In genomic region chr15:92714457-92715401, GRCh38 we compare ENCODE assay signal across 8 cellular contexts. TPM values are rescaled to one million over a fixed set of nuclear protein-coding genes. Genes with fewer than 3 reads are reported as not detected.
A peak's percentile ranks its signal among the peaks of the same experiment; 100 is the strongest.
DNase-seq lines count a peak whose midpoint lies in the region; ATAC-seq, FAIRE-seq and TF ChIP-seq lines count a peak whose summit lies in the region.

No MANE protein-coding gene starts in this region.

- H3K9me3 ChIP-seq in OCI-LY7 (ENCODE audit: low read length) (no peaks in the 10 kb centered on the region), muscle layer of colon (ENCODE audit: low read length) (no peaks in the 10 kb centered on the region)

- peak overlapping the region; percentile 82 to 97 for H3K4me3 Mint-ChIP-seq in CD14-positive monocyte

- H3K4me1 Mint-ChIP-seq in CD14-positive monocyte = peaks cover 8% of the 10 kb centered on the region

- POLR2A ChIA-PET in OCI-LY7 (lab: Charles Lee) = no interaction called here

- BruUV-seq in OCI-LY7 (replicated peaks; lab: Mats Ljungman, UMichigan) = no TSS peak

- no peaks in the 10 kb centered on the region for H3K36me3 ChIP-seq in OCI-LY7 (ENCODE audit: insufficient read depth, low read length)
- H3K36me3 ChIP-seq in muscle layer of colon (ENCODE audit: insufficient read depth, low read length) = no peaks in the 10 kb centered on the region

- H3K27me3 ChIP-seq in muscle layer of colon (ENCODE audit: control insufficient read depth in 1 of 2, insufficient read depth in 2 of 2, low read length in 2 of 2) = no peaks in the 10 kb centered on the region

- H3K4me2 ChIP-seq in OCI-LY7 (ENCODE audit: low read length) = no peak overlapping the region

- H4K20me1 ChIP-seq in OCI-LY7 (ENCODE audit: insufficient read depth, low read length) = no peaks in the 10 kb centered on the region

- intact Hi-C loops in CD14-positive monocyte (cut with micrococcal nuclease) (no loop called here), OCI-LY7 (cut with micrococcal nuclease; ENCODE audit: unreplicated experiment) (loop anchor here (5.0 kb wide), 1 partner anchor 617 kb away; no protein-coding TSS in a partner anchor)

- ATAC-seq in GM19397 (IDR thresholded peaks at IDR 0.05; ENCODE audit: unreplicated experiment) (peak; percentile 76), esophagus mucosa (peak; percentile 83)

- peak overlapping the region in 1 of 7 donors; percentile 47 for H3K27ac Mint-ChIP-seq in CD14-positive monocyte

- H3K79me2 ChIP-seq in OCI-LY7 (ENCODE audit: insufficient read depth, low read depth, low read length) = no peaks in the 10 kb centered on the region

- FAIRE-seq in HTR-8/SVneo (lab: Jason Lieb, UNC) = no peak

- no peaks in the 10 kb centered on the region for H3K9me2 ChIP-seq in OCI-LY7 (ENCODE audit: insufficient read depth, low read length)

- H3K9ac ChIP-seq in muscle layer of colon (ENCODE audit: low read length) = peak overlapping the region; percentile 93

- H3K9me3 Mint-ChIP-seq in CD14-positive monocyte = peaks cover 7 to 12% (median 10%) of the 10 kb centered on the region in 7 donors

- DNase-seq in CD14-positive monocyte (ENCODE audit: low spot score) = peak; percentile 58
- peak; percentile 57 for DNase-seq in HTR-8/SVneo (ENCODE audit: insufficient read length, low spot score)
- DNase-seq in OCI-LY7 (ENCODE audit: low spot score) = peak; percentile 54
- peak; percentile 67 for DNase-seq in activated T-cell treated with anti-CD3 and anti-CD28 coated beads for 48 hours (ENCODE audit: low read depth)
- DNase-seq in stimulated activated CD8-positive, alpha-beta memory T cell treated with anti-CD3 and anti-CD28 coated beads, Interleukin-4, amount 100 ng/mL, for 48 hours = peak; percentile 89

- H3K4me1 ChIP-seq in OCI-LY7 (ENCODE audit: insufficient read depth, low read length, poor library complexity, severe bottlenecking) = no peaks in the 10 kb centered on the region
- peaks cover 8% of the 10 kb centered on the region for H3K4me1 ChIP-seq in muscle layer of colon (ENCODE audit: insufficient read depth, low read length)

- peaks cover 9 to 17% (median 16%) of the 10 kb centered on the region in 3 donors for H3K27me3 Mint-ChIP-seq in CD14-positive monocyte (ENCODE audit: low read depth in 3 of 3)

- H3K4me3 ChIP-seq in OCI-LY7 (ENCODE audit: low read depth, low read length, poor library complexity, severe bottlenecking) (no peak overlapping the region), muscle layer of colon (ENCODE audit: low read depth in 1 of 2, low read length in 2 of 2) (peak overlapping the region; percentile 69 to 74)

- H3K36me3 Mint-ChIP-seq in CD14-positive monocyte = peaks cover 11 to 17% of the 10 kb centered on the region in 2 donors

- TF ChIP-seq CTCF in CD14-positive monocyte (IDR thresholded peaks at IDR 0.05) = peak; percentile 92
- peak; percentile 90 for TF ChIP-seq CTCF in OCI-LY7 (conservative IDR thresholded peaks at IDR 0.05; ENCODE audit: low read length)

- no peak overlapping the region for H2AFZ ChIP-seq in OCI-LY7 (ENCODE audit: low read length)

- CTCF ChIA-PET in OCI-LY7 (lab: Charles Lee; ENCODE audit: unreplicated experiment) = no interaction called here

- H3K27ac ChIP-seq in OCI-LY7 (ENCODE audit: low read depth, low read length, poor library complexity, severe bottlenecking) = no peak overlapping the region
- H3K27ac ChIP-seq in muscle layer of colon (ENCODE audit: low read depth, low read length) = peak overlapping the region; percentile 87

RNA-seq across cellular contexts. Expression of gene FAM174B, which starts 59.2 kb away (rescaled TPM):
- 1 to 10 TPM; 3.2 to 4.7 TPM for polyA plus RNA-seq in CD14-positive monocyte
- total RNA-seq in OCI-LY7 (2014; rRNA removed; shearing (Covaris generic)) = 1.3 and 2.5 TPM in 2 replicates
- 18.3 and 24.4 TPM in 2 replicates for total RNA-seq in OCI-LY7 (2022)
- total RNA-seq in esophagus mucosa = 4.3 TPM
